In genomic region chr11:100576044-100577021, GRCh38 we compare ENCODE assay signal across 8 cellular contexts.
DNase-seq lines count a peak whose midpoint lies in the region; ATAC-seq and TF ChIP-seq lines count a peak whose summit lies in the region.

No MANE protein-coding gene starts in this region.

- peak; percentile 93 for TF ChIP-seq CTCF in AG10803 (conservative IDR thresholded peaks at IDR 0.05; ENCODE audit: low read length)
- peak; percentile 42; the same call in 1 of the 2 replicates for TF ChIP-seq CTCF in WERI-Rb-1 (IDR thresholded peaks at IDR 0.05; ENCODE audit: low read depth, low read length)
- TF ChIP-seq CTCF in cardiac muscle cell (IDR thresholded peaks at IDR 0.05; ENCODE audit: low read depth, low read length) = peak; percentile 76
- peak; percentile 57 to 75 (median 72) for TF ChIP-seq CTCF in sigmoid colon (IDR thresholded peaks at IDR 0.05)

- TF ChIP-seq EP300 in sigmoid colon (IDR thresholded peaks at IDR 0.05) = no peak

- H3K9me3 ChIP-seq in WERI-Rb-1 (ENCODE audit: severe bottlenecking) (no peaks in the 10 kb centered on the region), cardiac muscle cell (ENCODE audit: low read depth) (no peaks in the 10 kb centered on the region), sigmoid colon (no peaks in the 10 kb centered on the region)

- ATAC-seq in GM18519 (IDR thresholded peaks at IDR 0.05; ENCODE audit: low FRiP score, unreplicated experiment) (peak; percentile 89), HG02885 (IDR thresholded peaks at IDR 0.05; ENCODE audit: poor library complexity, unreplicated experiment) (peak; percentile 90)

- DNase-seq in AG10803 (ENCODE audit: low read depth) = peak; percentile 63
- peak; percentile 45 for DNase-seq in NCI-H2029 treated with DMSO at 0.1 percent for 48 hours (lab: John Stamatoyannopoulos, UW)
- DNase-seq in WERI-Rb-1 = no peak
- DNase-seq in cardiac muscle cell (ENCODE audit: low read depth in 1 of 2, low spot score in 1 of 2) = peak; percentile 68 to 76
- DNase-seq in sigmoid colon = no peak
- no peak for DNase-seq in activated effector memory CD4-positive, alpha-beta T cell treated with anti-CD3 and anti-CD28 coated beads, Interleukin-2, amount 50 U/mL, for 16 hours

- peaks cover 7% of the 10 kb centered on the region for H3K4me1 ChIP-seq in cardiac muscle cell (ENCODE audit: low read depth)
- peaks cover 0 to 7% (median 0%) of the 10 kb centered on the region in 4 donors for H3K4me1 ChIP-seq in sigmoid colon

- no peak for TF ChIP-seq POLR2A in sigmoid colon (IDR thresholded peaks at IDR 0.05)

- 34 to 38% methylated on average over 6 of the region's 6 CpGs for WGBS in sigmoid colon, 2 donors

- no peak overlapping the region for H3K27ac ChIP-seq in WERI-Rb-1
- H3K27ac ChIP-seq in cardiac muscle cell = no peak overlapping the region
- no peak overlapping the region for H3K27ac ChIP-seq in sigmoid colon

- H3K27me3 ChIP-seq in WERI-Rb-1 (ENCODE audit: insufficient read depth, low read depth, severe bottlenecking) (no peaks in the 10 kb centered on the region), cardiac muscle cell (no peaks in the 10 kb centered on the region), sigmoid colon (no peaks in the 10 kb centered on the region)

- H3K36me3 ChIP-seq in WERI-Rb-1 (no peaks in the 10 kb centered on the region), cardiac muscle cell (no peaks in the 10 kb centered on the region), sigmoid colon (no peaks in the 10 kb centered on the region)

- intact Hi-C loops in sigmoid colon (cut with DNase I) = loop anchor here (1.0 to 5.0 kb wide), 3 partner anchors 111 to 354 kb away; partner anchors contain the start of gene ARHGAP42

- H3K4me3 ChIP-seq in AG10803 (ENCODE audit: low read length) (no peak overlapping the region), WERI-Rb-1 (ENCODE audit: low read depth, low read length) (no peak overlapping the region), cardiac muscle cell (no peak overlapping the region), sigmoid colon (no peak overlapping the region)

Comparison
In these comparisons a context has a peak if more than half of its experiments do, and no peak if none do; other contexts are left out.
1. DNase-seq: peak in AG10803 (single experiment), NCI-H2029 treated with DMSO at 0.1 percent for 48 hours (single experiment) and cardiac muscle cell (2 of 2); none in WERI-Rb-1 (single experiment), sigmoid colon (single experiment) and activated effector memory CD4-positive, alpha-beta T cell treated with anti-CD3 and anti-CD28 coated beads, Interleukin-2, amount 50 U/mL, for 16 hours (single experiment).
2. CTCF ChIP-seq: peak in every context shown above with its lines; median percentile 93 in AG10803; 76 in cardiac muscle cell; 72 in sigmoid colon; 42 in WERI-Rb-1.